ENCODE assay signal across 15 cellular contexts in the genomic region with DNA sequence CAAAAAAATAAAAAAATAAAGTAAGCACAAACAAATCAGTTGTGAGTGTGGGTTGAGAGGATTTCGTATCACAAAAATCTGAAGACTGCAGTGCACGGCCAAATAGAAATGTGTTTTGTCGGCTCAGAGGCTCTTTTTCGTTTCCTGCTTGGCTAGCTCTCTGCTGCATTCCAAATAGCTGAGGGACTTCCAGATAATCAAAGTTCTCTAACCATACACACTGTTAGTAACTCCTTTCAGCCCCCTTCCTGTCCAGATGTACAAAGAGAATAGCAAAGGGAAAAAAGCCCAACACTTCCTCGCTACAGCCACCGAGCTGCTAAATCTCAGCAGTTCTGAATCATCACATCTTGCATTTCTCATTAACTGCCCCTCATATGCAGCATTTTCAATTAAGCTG.
DNase-seq lines count a peak whose midpoint lies in the region; ATAC-seq, FAIRE-seq and TF ChIP-seq lines count a peak whose summit lies in the region.
"Had no signal": no experiment of that assay in that cellular context is flagged by ENCODE, and none has a peak within 500 bp of the region (broad histone marks: within the 10 kb centered on the region; RNA-seq: fewer than 3 reads in every experiment).

No MANE protein-coding gene starts in this region.

- H3K18ac ChIP-seq in trophoblast cell (ENCODE audit: low read length): no peak overlapping the region

- H3K4me2 ChIP-seq in trophoblast cell (ENCODE audit: low read length): no peak overlapping the region

- ATAC-seq in Right ventricle myocardium superior (ENCODE audit: poor library complexity): peak; percentile 76
- ATAC-seq: effector memory CD8-positive, alpha-beta T cell; stimulated activated naive CD8-positive, alpha-beta T cell treated with anti-CD3 and anti-CD28 coated beads, Interleukin-15, amount 100 ng/mL, for 72 hours had no signal

- H3K9me3 ChIP-seq in trophoblast cell (ENCODE audit: insufficient read depth, low read depth, low read length): no peaks in the 10 kb centered on the region
- no peaks in the 10 kb centered on the region for H3K9me3 ChIP-seq in small intestine (ENCODE audit: control insufficient read depth, low read depth)

- no CpG with 5 or more reads among the region's 6 CpGs for WGBS in trophoblast cell (ENCODE audit: extremely low coverage, insufficient coverage, insufficient read length)
- 30 to 76% (median 56%) methylated on average over 6 of the region's 6 CpGs for WGBS in small intestine, 3 donors

- H3K79me1 ChIP-seq in trophoblast cell (ENCODE audit: low read length): peaks cover 19% of the 10 kb centered on the region

- in situ Hi-C loops in astrocyte of the cerebellum (cut with HindIII; ENCODE audit: low sequenced_read_pairs): no loop called here

- H2AFZ ChIP-seq in trophoblast cell (ENCODE audit: insufficient read depth, low read length, poor library complexity): no peak overlapping the region

- no peak for FAIRE-seq in small intestine (lab: Jason Lieb, UNC)
- FAIRE-seq: G401.6 had no signal

- no peak overlapping the region for H4K8ac ChIP-seq in trophoblast cell (ENCODE audit: low read depth, low read length)

- no peak overlapping the region for H3K27ac ChIP-seq in trophoblast cell (ENCODE audit: low read depth, low read length)
- no peak overlapping the region for H3K27ac ChIP-seq in small intestine (ENCODE audit: low read depth in 1 of 2, low read length in 1 of 2)

- TF ChIP-seq CTCF in astrocyte of the cerebellum (IDR thresholded peaks at IDR 0.05; ENCODE audit: low read depth, low read length, missing control alignments): no peak

- H3K36me3 ChIP-seq in trophoblast cell (ENCODE audit: control insufficient read depth in 1 of 2, insufficient read depth in 2 of 2, low read length in 2 of 2) (no peaks in the 10 kb centered on the region), small intestine (ENCODE audit: control insufficient read depth in 2 of 2, insufficient read depth in 2 of 2, low read length in 2 of 2) (no peaks in the 10 kb centered on the region)

- H3K4me3 ChIP-seq in astrocyte of the cerebellum (ENCODE audit: low read depth, low read length) (no peak overlapping the region), trophoblast cell (ENCODE audit: low read depth, low read length) (no peak overlapping the region), small intestine (ENCODE audit: low read depth in 1 of 2, low read length in 2 of 2) (no peak overlapping the region)

- no peak overlapping the region for H2AK5ac ChIP-seq in trophoblast cell (ENCODE audit: low read length)

- H3K14ac ChIP-seq in trophoblast cell (ENCODE audit: low read length): no peak overlapping the region

- peak overlapping the region; percentile 6 for H2BK5ac ChIP-seq in trophoblast cell (ENCODE audit: low read depth, low read length, poor library complexity)

- intact Hi-C loops in Right ventricle myocardium superior (cut with DNase I): no loop called here

- no peak overlapping the region for H4K91ac ChIP-seq in trophoblast cell (ENCODE audit: low read depth, low read length)

- H3K27me3 ChIP-seq in trophoblast cell (ENCODE audit: insufficient read depth, low read length) (no peaks in the 10 kb centered on the region), small intestine (ENCODE audit: control insufficient read depth in 2 of 2, insufficient read depth in 2 of 2, low read length in 2 of 2) (no peaks in the 10 kb centered on the region)

- no peak overlapping the region for H4K12ac ChIP-seq in trophoblast cell (ENCODE audit: low read depth, low read length)

- H2BK120ac ChIP-seq in trophoblast cell (ENCODE audit: insufficient read depth, low read length, poor library complexity): no peak overlapping the region

- H2BK12ac ChIP-seq in trophoblast cell (ENCODE audit: low read length): no peak overlapping the region

- H3K4ac ChIP-seq in trophoblast cell (ENCODE audit: low read depth, low read length): no peak overlapping the region

- H3K4me1 ChIP-seq in trophoblast cell (ENCODE audit: control insufficient read depth in 1 of 2, insufficient read depth in 2 of 2, low read length in 2 of 2): peaks cover 29 to 33% of the 10 kb centered on the region in 2 experiments
- no peaks in the 10 kb centered on the region for H3K4me1 ChIP-seq in small intestine (ENCODE audit: control insufficient read depth in 2 of 2, insufficient read depth in 1 of 2, low read depth in 1 of 2, low read length in 1 of 2)

- peak; percentile 81 for DNase-seq in AG20443 (ENCODE audit: low spot score)
- peak; percentile 84 for DNase-seq in astrocyte of the cerebellum (ENCODE audit: low read depth)
- DNase-seq in Right ventricle myocardium superior: no peak
- peak in 1 of 2 donors; percentile 51 for DNase-seq in trophoblast cell
- no peak for DNase-seq in SKM-1 (lab: John Stamatoyannopoulos, UW; ENCODE audit: unreplicated experiment)
- no peak for DNase-seq in pons (ENCODE audit: low spot score)
- DNase-seq in GF-D8 (lab: John Stamatoyannopoulos, UW): no peak
- DNase-seq in small intestine: no peak
- DNase-seq: AML-193; effector memory CD8-positive, alpha-beta T cell; NCI-H187; NK-92 treated with Interleukin-12 subunit alpha and Interleukin-12 subunit beta, amount 100 ng/mL, for 24 hours; stimulated activated CD4-positive, alpha-beta T cell treated with anti-CD3 and anti-CD28 coated beads, Interleukin-2, amount 100 ng/mL, for 48 hours; stimulated activated naive CD8-positive, alpha-beta T cell treated with anti-CD3 and anti-CD28 coated beads, Interleukin-15, amount 100 ng/mL, for 72 hours had no signal

- no peaks in the 10 kb centered on the region for H3K79me2 ChIP-seq in trophoblast cell (ENCODE audit: control insufficient read depth, insufficient read depth, low read length, poor library complexity)

- H3K9ac ChIP-seq in trophoblast cell (ENCODE audit: low read length): no peak overlapping the region

- H3K23ac ChIP-seq in trophoblast cell (ENCODE audit: low read length): no peak overlapping the region

Comparison
In these comparisons a context has a peak if more than half of its experiments do, and no peak if none do; other contexts are left out.
1. DNase-seq: peak in AG20443 (single experiment) and astrocyte of the cerebellum (single experiment); none in Right ventricle myocardium superior (single experiment), SKM-1 (single experiment), pons (single experiment), GF-D8 (single experiment) and small intestine (single experiment).